Comparison of ENCODE assay signal across 16 cellular contexts in genomic region chr2:142223309-142223708, GRCh38.
DNase-seq lines count a peak whose midpoint lies in the region; ATAC-seq and TF ChIP-seq lines count a peak whose summit lies in the region.
"Had no signal": no experiment of that assay in that cellular context is flagged by ENCODE, and none has a peak within 500 bp of the region (broad histone marks: within the 10 kb centered on the region; RNA-seq: fewer than 3 reads in every experiment).

No MANE protein-coding gene starts in this region.

- no peaks in the 10 kb centered on the region for H3K36me3 ChIP-seq in mammary epithelial cell (ENCODE audit: insufficient read depth, low read length)
- no peaks in the 10 kb centered on the region for H3K36me3 ChIP-seq in breast epithelium
- H3K36me3 ChIP-seq: HAP-1 had no signal

- no peaks in the 10 kb centered on the region for H3K4me1 Mint-ChIP-seq in progenitor cell of endocrine pancreas (ENCODE audit: low read depth)
- H3K4me1 Mint-ChIP-seq: B cell; CD4-positive, CD25-positive, alpha-beta regulatory T cell; CD8-positive, alpha-beta memory T cell had no signal

- H3K27me3 ChIP-seq in mammary epithelial cell (ENCODE audit: insufficient read depth, low read length) (no peaks in the 10 kb centered on the region), breast epithelium (no peaks in the 10 kb centered on the region)

- BruUV-seq in mammary epithelial cell (replicated peaks; lab: Mats Ljungman, UMichigan): no TSS peak

- no peaks in the 10 kb centered on the region for H3K79me2 ChIP-seq in mammary epithelial cell (ENCODE audit: insufficient read depth, low read length)

- TF ChIP-seq POLR2A in breast epithelium (IDR thresholded peaks at IDR 0.05): no peak

- no peak overlapping the region for H3K4me2 ChIP-seq in mammary epithelial cell (ENCODE audit: insufficient read depth, low read depth, low read length)

- H3K4me3 Mint-ChIP-seq in progenitor cell of endocrine pancreas (ENCODE audit: low read depth): no peak overlapping the region
- H3K4me3 Mint-ChIP-seq: B cell; CD4-positive, CD25-positive, alpha-beta regulatory T cell; CD8-positive, alpha-beta memory T cell had no signal

- H3K27me3 Mint-ChIP-seq in progenitor cell of endocrine pancreas: no peaks in the 10 kb centered on the region
- H3K27me3 Mint-ChIP-seq: B cell; CD4-positive, CD25-positive, alpha-beta regulatory T cell; CD8-positive, alpha-beta memory T cell had no signal

- H3K36me3 Mint-ChIP-seq in progenitor cell of endocrine pancreas (ENCODE audit: insufficient read depth): no peaks in the 10 kb centered on the region
- H3K36me3 Mint-ChIP-seq: CD4-positive, CD25-positive, alpha-beta regulatory T cell; CD8-positive, alpha-beta memory T cell had no signal

- ATAC-seq in SK-N-SH treated with all-trans-retinoic acid at 6 μM for 48 hours: peak; percentile 54

- H3K9me3 ChIP-seq in mammary epithelial cell (replicated peaks; ENCODE audit: insufficient read depth, low read length) (no peaks in the 10 kb centered on the region), breast epithelium (no peaks in the 10 kb centered on the region)
- H3K9me3 ChIP-seq: HAP-1 had no signal

- TF ChIP-seq CTCF in mammary epithelial cell (conservative IDR thresholded peaks at IDR 0.05 in 1 of 2, IDR thresholded peaks at IDR 0.05 in 1 of 2; ENCODE audit: extremely low read depth in 1 of 2, insufficient read depth in 1 of 2, low read depth in 1 of 2, low read length in 2 of 2): no peak
- TF ChIP-seq CTCF in breast epithelium (IDR thresholded peaks at IDR 0.05): no peak
- no peak for TF ChIP-seq CTCF in progenitor cell of endocrine pancreas (IDR thresholded peaks at IDR 0.05; ENCODE audit: unreplicated experiment)
- no peak for TF ChIP-seq CTCF in GM13977 (IDR thresholded peaks at IDR 0.05; ENCODE audit: extremely low read depth, insufficient read depth, missing control alignments)

- CTCF ChIA-PET in mammary epithelial cell (lab: Charles Lee; ENCODE audit: low non-redundant PET): no interaction called here

- H2AFZ ChIP-seq in mammary epithelial cell (ENCODE audit: low read depth, low read length): peak overlapping the region; percentile 37
- H2AFZ ChIP-seq: GM23248 had no signal

- H3K9ac ChIP-seq in mammary epithelial cell (ENCODE audit: insufficient read depth, low read length): no peak overlapping the region
- H3K9ac ChIP-seq: GM23248 had no signal

- no peak overlapping the region for H3K4me3 ChIP-seq in mammary epithelial cell (replicated peaks in 1 of 3; ENCODE audit: insufficient read depth in 1 of 3, low read depth in 2 of 3, low read length in 3 of 3)
- H3K4me3 ChIP-seq in breast epithelium: no peak overlapping the region
- H3K4me3 ChIP-seq: GM23248, HAP-1 had no signal

- peak overlapping the region; percentile 39 for H3K27ac Mint-ChIP-seq in progenitor cell of endocrine pancreas
- H3K27ac Mint-ChIP-seq: B cell; CD4-positive, CD25-positive, alpha-beta regulatory T cell; CD8-positive, alpha-beta memory T cell had no signal

- H3K27ac ChIP-seq in mammary epithelial cell (ENCODE audit: insufficient read depth, low read depth, low read length): no peak overlapping the region
- no peak overlapping the region for H3K27ac ChIP-seq in breast epithelium
- H3K27ac ChIP-seq: GM23248 had no signal

- H3K9me3 Mint-ChIP-seq in progenitor cell of endocrine pancreas (ENCODE audit: low read depth): no peaks in the 10 kb centered on the region

- DNase-seq in mammary epithelial cell (no peak), breast epithelium (ENCODE audit: low spot score in 2 of 2) (no peak), NCI-H69 (lab: John Stamatoyannopoulos, UW) (peak; percentile 6), progenitor cell of endocrine pancreas (ENCODE audit: low spot score, unreplicated experiment) (no peak), iPS-NIHi11 (ENCODE audit: low spot score) (no peak), GM13977 (ENCODE audit: low spot score) (no peak), cerebellar nuclear complex (lab: John Stamatoyannopoulos, UW) (no peak)
- DNase-seq: 8988T; C1 segment of cervical spinal cord; CD4-positive, CD25-positive, alpha-beta regulatory T cell; CD8-positive, alpha-beta memory T cell; GM23248; IMR-90 had no signal

- in situ Hi-C loops in mammary epithelial cell (cut with MboI; ENCODE audit: low sequenced_read_pairs in 2 of 2) (no loop called here), GM13977 (cut with MboI; ENCODE audit: low pct_unique_long_range_greater_than_20kb, low sequenced_read_pairs, unreplicated experiment) (no loop called here)

- intact Hi-C loops in mammary epithelial cell (cut with micrococcal nuclease) (no loop called here), breast epithelium (cut with DNase I; ENCODE audit: low total_unique reads) (no loop called here)

- H4K20me1 ChIP-seq in mammary epithelial cell (ENCODE audit: insufficient read depth, low read length): no peaks in the 10 kb centered on the region

- H3K4me1 ChIP-seq in mammary epithelial cell (ENCODE audit: insufficient read depth, low read length) (peaks cover 22% of the 10 kb centered on the region), breast epithelium (no peaks in the 10 kb centered on the region)
- H3K4me1 ChIP-seq: HAP-1 had no signal

- dilution Hi-C loops in mammary epithelial cell (cut with HindIII; ENCODE audit: low sequenced_read_pairs): no loop called here

TF ChIP-seq in SK-N-SH treated with all-trans-retinoic acid at 6 μM for 48 hours, 23 proteins besides CTCF, POLR2A, EP300 and RAD21 (continues in another document):
- no peak for TF ChIP-seq GLIS3 (CRISPR knock-in tag; IDR thresholded peaks at IDR 0.05)
- no peak for TF ChIP-seq BACH2 (CRISPR knock-in tag; IDR thresholded peaks at IDR 0.05; ENCODE audit: borderline replicate concordance)
- TF ChIP-seq ZNF70 (CRISPR knock-in tag; IDR thresholded peaks at IDR 0.05): no peak
- TF ChIP-seq, protein P1, sequence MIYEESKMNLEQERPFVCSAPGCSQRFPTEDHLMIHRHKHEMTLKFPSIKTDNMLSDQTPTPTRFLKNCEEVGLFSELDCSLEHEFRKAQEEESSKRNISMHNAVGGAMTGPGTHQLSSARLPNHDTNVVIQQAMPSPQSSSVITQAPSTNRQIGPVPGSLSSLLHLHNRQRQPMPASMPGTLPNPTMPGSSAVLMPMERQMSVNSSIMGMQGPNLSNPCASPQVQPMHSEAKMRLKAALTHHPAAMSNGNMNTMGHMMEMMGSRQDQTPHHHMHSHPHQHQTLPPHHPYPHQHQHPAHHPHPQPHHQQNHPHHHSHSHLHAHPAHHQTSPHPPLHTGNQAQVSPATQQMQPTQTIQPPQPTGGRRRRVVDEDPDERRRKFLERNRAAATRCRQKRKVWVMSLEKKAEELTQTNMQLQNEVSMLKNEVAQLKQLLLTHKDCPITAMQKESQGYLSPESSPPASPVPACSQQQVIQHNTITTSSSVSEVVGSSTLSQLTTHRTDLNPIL (CRISPR knock-in tag; IDR thresholded peaks at IDR 0.05; ENCODE audit: low read depth): no peak
- peak; percentile 90 for TF ChIP-seq ISL1 (CRISPR knock-in tag; IDR thresholded peaks at IDR 0.05)
- TF ChIP-seq TCF4 (CRISPR knock-in tag; IDR thresholded peaks at IDR 0.05; ENCODE audit: borderline replicate concordance): no peak
- no peak for TF ChIP-seq ZNF8 (CRISPR knock-in tag; IDR thresholded peaks at IDR 0.05)
- TF ChIP-seq CSRNP3 (CRISPR knock-in tag; IDR thresholded peaks at IDR 0.05): no peak
- TF ChIP-seq RARB (CRISPR knock-in tag; IDR thresholded peaks at IDR 0.05): peak; percentile 77; the same call in 1 of the 2 replicates
- TF ChIP-seq ZFP3 (CRISPR knock-in tag; IDR thresholded peaks at IDR 0.05): no peak
- peak; percentile 94 for TF ChIP-seq ZC3H10 (CRISPR knock-in tag; IDR thresholded peaks at IDR 0.05)
- TF ChIP-seq PPARA (CRISPR knock-in tag; IDR thresholded peaks at IDR 0.05; ENCODE audit: borderline replicate concordance): no peak
- TF ChIP-seq, protein P2, sequence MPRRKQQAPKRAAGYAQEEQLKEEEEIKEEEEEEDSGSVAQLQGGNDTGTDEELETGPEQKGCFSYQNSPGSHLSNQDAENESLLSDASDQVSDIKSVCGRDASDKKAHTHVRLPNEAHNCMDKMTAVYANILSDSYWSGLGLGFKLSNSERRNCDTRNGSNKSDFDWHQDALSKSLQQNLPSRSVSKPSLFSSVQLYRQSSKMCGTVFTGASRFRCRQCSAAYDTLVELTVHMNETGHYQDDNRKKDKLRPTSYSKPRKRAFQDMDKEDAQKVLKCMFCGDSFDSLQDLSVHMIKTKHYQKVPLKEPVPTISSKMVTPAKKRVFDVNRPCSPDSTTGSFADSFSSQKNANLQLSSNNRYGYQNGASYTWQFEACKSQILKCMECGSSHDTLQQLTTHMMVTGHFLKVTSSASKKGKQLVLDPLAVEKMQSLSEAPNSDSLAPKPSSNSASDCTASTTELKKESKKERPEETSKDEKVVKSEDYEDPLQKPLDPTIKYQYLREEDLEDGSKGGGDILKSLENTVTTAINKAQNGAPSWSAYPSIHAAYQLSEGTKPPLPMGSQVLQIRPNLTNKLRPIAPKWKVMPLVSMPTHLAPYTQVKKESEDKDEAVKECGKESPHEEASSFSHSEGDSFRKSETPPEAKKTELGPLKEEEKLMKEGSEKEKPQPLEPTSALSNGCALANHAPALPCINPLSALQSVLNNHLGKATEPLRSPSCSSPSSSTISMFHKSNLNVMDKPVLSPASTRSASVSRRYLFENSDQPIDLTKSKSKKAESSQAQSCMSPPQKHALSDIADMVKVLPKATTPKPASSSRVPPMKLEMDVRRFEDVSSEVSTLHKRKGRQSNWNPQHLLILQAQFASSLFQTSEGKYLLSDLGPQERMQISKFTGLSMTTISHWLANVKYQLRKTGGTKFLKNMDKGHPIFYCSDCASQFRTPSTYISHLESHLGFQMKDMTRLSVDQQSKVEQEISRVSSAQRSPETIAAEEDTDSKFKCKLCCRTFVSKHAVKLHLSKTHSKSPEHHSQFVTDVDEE (CRISPR knock-in tag; IDR thresholded peaks at IDR 0.05): no peak
- TF ChIP-seq ZFP30 (CRISPR knock-in tag; IDR thresholded peaks at IDR 0.05): no peak
- peak; percentile 62; the same call in 1 of the 2 replicates for TF ChIP-seq TOX (CRISPR knock-in tag; IDR thresholded peaks at IDR 0.05; ENCODE audit: borderline replicate concordance)
- TF ChIP-seq ARNTL (CRISPR knock-in tag; IDR thresholded peaks at IDR 0.05; ENCODE audit: borderline replicate concordance, low read depth): no peak
